10 cellular contexts compared by ENCODE assay signal in the genomic region with DNA sequence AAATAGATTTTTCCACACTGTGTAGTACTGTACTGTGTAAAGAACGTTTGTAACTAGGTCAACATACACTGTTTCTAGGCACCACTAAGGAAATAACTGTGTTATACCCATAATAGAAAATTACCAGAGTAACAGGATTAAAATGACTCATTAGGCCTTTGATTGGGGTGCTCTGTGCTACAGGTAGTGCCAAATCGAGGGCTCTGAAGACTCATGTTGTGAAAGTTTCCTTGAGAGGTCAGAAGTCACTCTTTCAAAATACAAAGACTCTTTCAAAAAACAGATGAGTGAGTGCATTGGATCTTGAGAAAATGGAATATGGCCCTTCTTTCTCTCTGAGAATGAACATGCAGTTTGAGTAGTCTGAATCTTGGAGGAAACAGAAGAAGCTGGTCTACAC.
A peak's percentile ranks its signal among the peaks of the same experiment; 100 is the strongest.
DNase-seq lines count a peak whose midpoint lies in the region; ATAC-seq and TF ChIP-seq lines count a peak whose summit lies in the region.
"Had no signal": no experiment of that assay in that cellular context is flagged by ENCODE, and none has a peak within 500 bp of the region (broad histone marks: within the 10 kb centered on the region; RNA-seq: fewer than 3 reads in every experiment).

No MANE protein-coding gene starts in this region.

- intact Hi-C loops in head of caudate nucleus (cut with DNase I): no loop called here

- H3K9me3 Mint-ChIP-seq in activated naive CD8-positive, alpha-beta T cell treated with anti-CD3 and anti-CD28 coated beads, Interleukin-2, amount 50 U/mL, for 24 hours: peaks cover 10% of the 10 kb centered on the region

- peak; percentile 89 for DNase-seq in GM12865 (ENCODE audit: low read depth)
- no peak for DNase-seq in activated naive CD8-positive, alpha-beta T cell treated with anti-CD3 and anti-CD28 coated beads, Interleukin-2, amount 50 U/mL, for 24 hours
- DNase-seq in head of caudate nucleus: no peak
- no peak for DNase-seq in putamen (ENCODE audit: low spot score)
- DNase-seq: left ventricle myocardium superior, NCI-H1930 had no signal

- peak overlapping the region; percentile 99 for H3K27ac Mint-ChIP-seq in activated naive CD8-positive, alpha-beta T cell treated with anti-CD3 and anti-CD28 coated beads, Interleukin-2, amount 50 U/mL, for 24 hours

- peak overlapping the region; percentile 59 for H3K4me3 ChIP-seq in GM12865 (ENCODE audit: low read depth, low read length)

- H3K36me3 Mint-ChIP-seq in activated naive CD8-positive, alpha-beta T cell treated with anti-CD3 and anti-CD28 coated beads, Interleukin-2, amount 50 U/mL, for 24 hours (ENCODE audit: low read depth): peaks cover 38% of the 10 kb centered on the region

- no peaks in the 10 kb centered on the region for H3K27me3 Mint-ChIP-seq in activated naive CD8-positive, alpha-beta T cell treated with anti-CD3 and anti-CD28 coated beads, Interleukin-2, amount 50 U/mL, for 24 hours

- H3K4me3 Mint-ChIP-seq in activated naive CD8-positive, alpha-beta T cell treated with anti-CD3 and anti-CD28 coated beads, Interleukin-2, amount 50 U/mL, for 24 hours: peak overlapping the region; percentile 67

- TF ChIP-seq CTCF in GM12865 (IDR thresholded peaks at IDR 0.05; ENCODE audit: insufficient read depth, low read depth, low read length, missing control alignments): no peak

- ATAC-seq in GM19351 (IDR thresholded peaks at IDR 0.05; ENCODE audit: unreplicated experiment): peak; percentile 69
- ATAC-seq in HG03064 (IDR thresholded peaks at IDR 0.05; ENCODE audit: low read depth, unreplicated experiment): peak; percentile 50
- peak; percentile 83 for ATAC-seq in activated naive CD8-positive, alpha-beta T cell treated with anti-CD3 and anti-CD28 coated beads, Interleukin-2, amount 50 U/mL, for 24 hours
- ATAC-seq in HG03196 (IDR thresholded peaks at IDR 0.05; ENCODE audit: unreplicated experiment): no peak
- ATAC-seq in HG03108 (IDR thresholded peaks at IDR 0.05; ENCODE audit: unreplicated experiment): no peak
- ATAC-seq: left ventricle myocardium superior had no signal

- H3K4me1 Mint-ChIP-seq in activated naive CD8-positive, alpha-beta T cell treated with anti-CD3 and anti-CD28 coated beads, Interleukin-2, amount 50 U/mL, for 24 hours: peaks cover 88% of the 10 kb centered on the region

Comparison
In these comparisons a context has a peak if more than half of its experiments do, and no peak if none do; other contexts are left out.
1. ATAC-seq: peak in GM19351 (single experiment), HG03064 (single experiment) and activated naive CD8-positive, alpha-beta T cell treated with anti-CD3 and anti-CD28 coated beads, Interleukin-2, amount 50 U/mL, for 24 hours (single experiment); none in HG03196 (single experiment) and HG03108 (single experiment).